ENCODE assay signal across 7 cellular contexts in genomic region chrX:6812087-6812486, GRCh38.
"Had no signal": no experiment of that assay in that cellular context is flagged by ENCODE, and none has a peak within 500 bp of the region (broad histone marks: within the 10 kb centered on the region; RNA-seq: fewer than 3 reads in every experiment).

No MANE protein-coding gene starts in this region.

- H3K27ac ChIP-seq: HL-60 had no signal

- DNase-seq: IMR-90, KBM-7 had no signal

- FAIRE-seq: HepG2, HTR-8/SVneo, K562 had no signal

- H3K4me3 Mint-ChIP-seq: IgD-negative memory B cell had no signal

- ATAC-seq: HepG2, K562 had no signal

- H3K36me3 Mint-ChIP-seq: IgD-negative memory B cell had no signal

- H3K4me3 ChIP-seq: K562 had no signal

- H3K27me3 Mint-ChIP-seq: IgD-negative memory B cell had no signal
